ENCODE assay signal across 1 cellular context in genomic region chr3:30501526-30501925, GRCh38.
TF ChIP-seq lines count a peak whose summit lies in the region.

No MANE protein-coding gene starts in this region.

TF ChIP-seq in IMR-90, 13 proteins besides CTCF, POLR2A, EP300 and RAD21 (continued from another document):
- TF ChIP-seq USF2 (IDR thresholded peaks at IDR 0.05; ENCODE audit: low read depth, low read length): no peak
